ENCODE assay signal across 28 cellular contexts in genomic region chr5:143952809-143953208, GRCh38.
"Had no signal": no experiment of that assay in that cellular context is flagged by ENCODE, and none has a peak within 500 bp of the region (broad histone marks: within the 10 kb centered on the region; RNA-seq: fewer than 3 reads in every experiment).

No MANE protein-coding gene starts in this region.

- H3K9me3 Mint-ChIP-seq: stimulated activated naive CD8-positive, alpha-beta T cell treated with anti-CD3 and anti-CD28 coated beads, Interleukin-15, Interleukin-2, amounts not matched to agents 100 ng/mL and 50 ng/mL, for 24 hours had no signal

- H3K4me1 ChIP-seq: suprapubic skin, testis, thyroid gland, tibial nerve, transverse colon, upper lobe of left lung, upper lobe of right lung, uterus, vagina had no signal

- DNase-seq: stimulated activated CD4-positive, alpha-beta T cell treated with anti-CD3 and anti-CD28 coated beads, Interleukin-2, amount 100 ng/mL, for 24 hours; stimulated activated CD4-positive, alpha-beta T cell treated with anti-CD3 and anti-CD28 coated beads, Interleukin-2, amount 100 ng/mL, for 48 hours; stimulated activated CD4-positive, alpha-beta T cell treated with anti-CD3 and anti-CD28 coated beads, Interleukin-4, amount 100 ng/mL, for 1 hour; stimulated activated CD4-positive, alpha-beta T cell treated with anti-CD3 and anti-CD28 coated beads, Interleukin-4, amount 100 ng/mL, for 24 hours; stimulated activated CD4-positive, alpha-beta T cell treated with anti-CD3 and anti-CD28 coated beads, Interleukin-4, amount 100 ng/mL, for 4 hours; stimulated activated naive B cell treated with anti-CD40 and anti-IgM and Interleukin-4, amounts not matched to agents 10 μg/mL and 1 μg/mL and 100 μg/mL, for 72 hours; stimulated activated naive CD4-positive, alpha-beta T cell; stimulated activated naive CD4-positive, alpha-beta T cell treated with Interleukin-2 at 50 U/mL for 16 hours; stimulated activated naive CD8-positive, alpha-beta T cell treated with anti-CD3 and anti-CD28 coated beads, Interleukin-15, amount 100 ng/mL, for 72 hours; stimulated activated naive CD8-positive, alpha-beta T cell treated with anti-CD3 and anti-CD28 coated beads, Interleukin-15, Interleukin-2, amounts not matched to agents 100 U/mL and 50 U/mL, for 24 hours; stomach; testis; thyroid gland; tibial artery; transverse colon; trophoblast cell; upper lobe of left lung; upper lobe of right lung; uterus had no signal

- H3K27ac ChIP-seq: stomach, suprapubic skin, testis, thoracic aorta, thyroid gland, tibial artery, tibial nerve, transverse colon, upper lobe of left lung, upper lobe of right lung, uterus, vagina had no signal

- H3K9me3 ChIP-seq: suprapubic skin, testis, thoracic aorta, thyroid gland, tibial artery, transverse colon, upper lobe of left lung, upper lobe of right lung, uterus had no signal

- H3K27ac Mint-ChIP-seq: stimulated activated effector memory CD8-positive, alpha-beta T cell treated with anti-CD3 and anti-CD28 coated beads, Interleukin-12 subunit alpha, Interleukin-12 subunit beta, amount 100 ng/mL, for 72 hours; stimulated activated memory B cell treated with anti-CD40 and anti-IgM and Interleukin-4, amounts not matched to agents 10 μg/mL and 1 μg/mL and 100 μg/mL, for 72 hours; stimulated activated naive B cell treated with anti-CD40 and anti-IgM and Interleukin-4, amounts not matched to agents 10 μg/mL and 1 μg/mL and 100 μg/mL, for 72 hours; stimulated activated naive CD8-positive, alpha-beta T cell treated with anti-CD3 and anti-CD28 coated beads, Interleukin-15, amount 100 ng/mL, for 72 hours; stimulated activated naive CD8-positive, alpha-beta T cell treated with anti-CD3 and anti-CD28 coated beads, Interleukin-15, Interleukin-2, amounts not matched to agents 100 ng/mL and 50 ng/mL, for 24 hours; type B pancreatic cell had no signal

- FAIRE-seq: urothelium cell line had no signal

- H3K36me3 Mint-ChIP-seq: stimulated activated effector memory CD8-positive, alpha-beta T cell treated with anti-CD3 and anti-CD28 coated beads, Interleukin-12 subunit alpha, Interleukin-12 subunit beta, amount 100 ng/mL, for 72 hours; stimulated activated memory B cell treated with anti-CD40 and anti-IgM and Interleukin-4, amounts not matched to agents 10 μg/mL and 1 μg/mL and 100 μg/mL, for 72 hours; stimulated activated naive B cell treated with anti-CD40 and anti-IgM and Interleukin-4, amounts not matched to agents 10 μg/mL and 1 μg/mL and 100 μg/mL, for 72 hours; type B pancreatic cell had no signal

- H3K4me3 Mint-ChIP-seq: stimulated activated effector memory CD8-positive, alpha-beta T cell treated with anti-CD3 and anti-CD28 coated beads, Interleukin-12 subunit alpha, Interleukin-12 subunit beta, amount 100 ng/mL, for 72 hours; stimulated activated memory B cell treated with anti-CD40 and anti-IgM and Interleukin-4, amounts not matched to agents 10 μg/mL and 1 μg/mL and 100 μg/mL, for 72 hours; stimulated activated naive B cell treated with anti-CD40 and anti-IgM and Interleukin-4, amounts not matched to agents 10 μg/mL and 1 μg/mL and 100 μg/mL, for 72 hours; stimulated activated naive CD8-positive, alpha-beta T cell treated with anti-CD3 and anti-CD28 coated beads, Interleukin-15, amount 100 ng/mL, for 72 hours; stimulated activated naive CD8-positive, alpha-beta T cell treated with anti-CD3 and anti-CD28 coated beads, Interleukin-15, Interleukin-2, amounts not matched to agents 100 ng/mL and 50 ng/mL, for 24 hours; type B pancreatic cell had no signal

- H3K27me3 ChIP-seq: stomach, suprapubic skin, testis, thyroid gland, tibial artery, tibial nerve, transverse colon, upper lobe of left lung, upper lobe of right lung, uterus, vagina had no signal

- H3K4me1 Mint-ChIP-seq: stimulated activated effector memory CD8-positive, alpha-beta T cell treated with anti-CD3 and anti-CD28 coated beads, Interleukin-12 subunit alpha, Interleukin-12 subunit beta, amount 100 ng/mL, for 72 hours; stimulated activated memory B cell treated with anti-CD40 and anti-IgM and Interleukin-4, amounts not matched to agents 10 μg/mL and 1 μg/mL and 100 μg/mL, for 72 hours; stimulated activated naive B cell treated with anti-CD40 and anti-IgM and Interleukin-4, amounts not matched to agents 10 μg/mL and 1 μg/mL and 100 μg/mL, for 72 hours; stimulated activated naive CD8-positive, alpha-beta T cell treated with anti-CD3 and anti-CD28 coated beads, Interleukin-15, amount 100 ng/mL, for 72 hours had no signal

- H3K36me3 ChIP-seq: stomach, suprapubic skin, thoracic aorta, thyroid gland, tibial artery, tibial nerve, transverse colon, upper lobe of left lung, upper lobe of right lung, uterus, vagina had no signal

- H3K4me3 ChIP-seq: stomach, suprapubic skin, testis, thoracic aorta, thyroid gland, tibial artery, tibial nerve, transverse colon, upper lobe of left lung, upper lobe of right lung, uterus, vagina had no signal
